Comparison of ENCODE assay signal across 10 cellular contexts in the genomic region with DNA sequence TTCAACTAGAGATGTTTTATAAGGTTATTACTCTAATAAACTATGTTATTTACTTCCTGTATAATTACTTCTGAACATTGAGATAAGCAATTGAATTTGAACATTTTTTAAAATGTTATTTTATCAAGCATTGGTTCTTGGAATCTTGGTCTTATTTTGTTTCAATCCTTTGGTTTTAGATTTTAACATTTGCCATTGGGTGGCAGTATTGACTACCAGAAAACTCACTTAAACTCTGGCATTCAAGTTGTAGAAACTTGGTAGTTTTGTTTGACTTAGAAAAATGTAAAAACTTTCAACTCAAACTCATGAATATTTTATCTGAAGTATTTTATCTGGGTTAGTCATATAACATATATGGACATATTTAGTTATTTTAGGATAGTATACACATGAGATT. TPM values are rescaled to one million over a fixed set of nuclear protein-coding genes. Genes with fewer than 3 reads are reported as not detected.
DNase-seq lines count a peak whose midpoint lies in the region; TF ChIP-seq lines count a peak whose summit lies in the region.
"Had no signal": no experiment of that assay in that cellular context is flagged by ENCODE, and none has a peak within 500 bp of the region (broad histone marks: within the 10 kb centered on the region; RNA-seq: fewer than 3 reads in every experiment).

No MANE protein-coding gene starts in this region.

- H3K27me3 ChIP-seq in PC-9 (ENCODE audit: insufficient read depth, low read depth) (no peaks in the 10 kb centered on the region), MG63 (peaks cover 7% of the 10 kb centered on the region; the same call in 1 of the 2 replicates)

- no peaks in the 10 kb centered on the region for H3K79me2 ChIP-seq in PC-9 (ENCODE audit: low read depth)

- no peak overlapping the region for H2AFZ ChIP-seq in PC-9

- H3K9me3 ChIP-seq in PC-9 (ENCODE audit: insufficient read depth, low read depth) (no peaks in the 10 kb centered on the region), MG63 (no peaks in the 10 kb centered on the region)

- H4K20me1 ChIP-seq in PC-9 (ENCODE audit: insufficient read depth), result no peaks in the 10 kb centered on the region

- CTCF ChIA-PET in PC-9 (lab: Charles Lee), result no interaction called here

- POLR2A ChIA-PET in PC-9 (lab: Charles Lee; ENCODE audit: unreplicated experiment), result no interaction called here

- intact Hi-C loops in PC-9 (cut with micrococcal nuclease; ENCODE audit: unreplicated experiment), result loop anchor here (10.0 kb wide), 1 partner anchor 274 kb away; no protein-coding TSS in a partner anchor

- H3K27ac ChIP-seq in PC-9, result no peak overlapping the region

- H3F3A ChIP-seq in PC-9 (ENCODE audit: insufficient read depth, low read depth), result no peaks in the 10 kb centered on the region

- H3K4me3 ChIP-seq in PC-9, result no peak overlapping the region
- no peak overlapping the region for H3K4me3 ChIP-seq in fibroblast of villous mesenchyme (ENCODE audit: low read depth, low read length)
- no peak overlapping the region for H3K4me3 ChIP-seq in MG63

- peak; percentile 53 for TF ChIP-seq CTCF in PC-9 (conservative IDR thresholded peaks at IDR 0.05)
- peak; percentile 42 for TF ChIP-seq CTCF in fibroblast of villous mesenchyme (IDR thresholded peaks at IDR 0.05; ENCODE audit: insufficient read depth, low read depth, low read length)

- no TSS peak for BruUV-seq in PC-9 (replicated peaks; lab: Mats Ljungman, UMichigan)

- H3K4me2 ChIP-seq in PC-9, result no peak overlapping the region

- H3K4me1 ChIP-seq in PC-9 (replicated peaks; ENCODE audit: insufficient read depth), result no peaks in the 10 kb centered on the region

- H3K36me3 ChIP-seq in PC-9 (ENCODE audit: low read depth) (no peaks in the 10 kb centered on the region), MG63 (no peaks in the 10 kb centered on the region)

- peak; percentile 4 for DNase-seq in SIG-M5 treated with dmso at 0.1 percent for 504 hours (lab: John Stamatoyannopoulos, UW; ENCODE audit: unreplicated experiment)
- DNase-seq in SIG-M5 (lab: John Stamatoyannopoulos, UW), result no peak
- no peak for DNase-seq in PC-9
- DNase-seq in fibroblast of villous mesenchyme (ENCODE audit: low read depth), result peak; percentile 28
- peak; percentile 2 for DNase-seq in smooth muscle cell of the brain vasculature (ENCODE audit: low read depth, low spot score)
- DNase-seq in anterior cingulate cortex (lab: John Stamatoyannopoulos, UW), result no peak
- DNase-seq in MG63, result no peak
- DNase-seq in amygdala (lab: John Stamatoyannopoulos, UW), result no peak
- DNase-seq: C1 segment of cervical spinal cord, RPMI8226 had no signal

- no peaks in the 10 kb centered on the region for H3K9me2 ChIP-seq in PC-9 (ENCODE audit: insufficient read depth)

RNA-seq across cellular contexts. Expression of gene ATRNL1, which starts 48.1 kb away (rescaled TPM):
- total RNA-seq in PC-9 (2021) (not detected in 2 replicates), fibroblast of villous mesenchyme (8.4 and 13.0 TPM in 2 replicates)
- total RNA-seq in MG63 (2014; rRNA removed; shearing (Covaris generic); ENCODE audit: low replicate concordance), result 0.79 and 1.7 TPM in 2 replicates

Comparison
In these comparisons a context has a peak if more than half of its experiments do, and no peak if none do; other contexts are left out.
1. DNase-seq: peak in SIG-M5 treated with dmso at 0.1 percent for 504 hours (single experiment), fibroblast of villous mesenchyme (single experiment) and smooth muscle cell of the brain vasculature (single experiment); none in SIG-M5 (single experiment), PC-9 (0 of 2), anterior cingulate cortex (0 of 58), MG63 (single experiment) and amygdala (0 of 56).